Comparison of ENCODE assay signal across 16 cellular contexts in genomic region chr4:22099896-22100295, GRCh38.
DNase-seq lines count a peak whose midpoint lies in the region; ATAC-seq and TF ChIP-seq lines count a peak whose summit lies in the region.
"Had no signal": no experiment of that assay in that cellular context is flagged by ENCODE, and none has a peak within 500 bp of the region (broad histone marks: within the 10 kb centered on the region; RNA-seq: fewer than 3 reads in every experiment).

No MANE protein-coding gene starts in this region.

- H3K4me3 ChIP-seq in ACC112 (ENCODE audit: low read depth, low read length): no peak overlapping the region
- no peak overlapping the region for H3K4me3 ChIP-seq in adipocyte (ENCODE audit: low read length)
- H3K4me3 ChIP-seq in Peyer's patch: no peak overlapping the region
- H3K4me3 ChIP-seq: dorsolateral prefrontal cortex, K562 had no signal

- no peaks in the 10 kb centered on the region for H3K27me3 Mint-ChIP-seq in stimulated activated naive B cell treated with anti-CD40 and anti-IgM and Interleukin-4, amounts not matched to agents 10 μg/mL and 1 μg/mL and 100 μg/mL, for 72 hours
- no peaks in the 10 kb centered on the region for H3K27me3 Mint-ChIP-seq in natural killer cell (ENCODE audit: low read depth in 2 of 2)
- H3K27me3 Mint-ChIP-seq: activated B cell treated with CpG ODN at 0.5 μM for 24 hours had no signal

- H3K79me2 ChIP-seq in ACC112 (ENCODE audit: control insufficient read depth, insufficient read depth, low read length, unreplicated experiment): no peaks in the 10 kb centered on the region

- no peaks in the 10 kb centered on the region for H3K27me3 ChIP-seq in ACC112 (ENCODE audit: insufficient read depth, low read length)
- H3K27me3 ChIP-seq in adipocyte (replicated peaks; ENCODE audit: control insufficient read depth, insufficient read depth, low read length): no peaks in the 10 kb centered on the region
- no peaks in the 10 kb centered on the region for H3K27me3 ChIP-seq in Peyer's patch
- H3K27me3 ChIP-seq in foreskin keratinocyte: no peaks in the 10 kb centered on the region
- H3K27me3 ChIP-seq: dorsolateral prefrontal cortex had no signal

- DNase-seq in Kasumi-1 (lab: John Stamatoyannopoulos, UW): peak; percentile 38 to 45
- DNase-seq in adipocyte (ENCODE audit: low read depth): peak; percentile 48
- peak; percentile 8 for DNase-seq in iris pigment epithelial cell (ENCODE audit: low read depth)
- no peak for DNase-seq in Peyer's patch
- no peak for DNase-seq in stimulated activated naive B cell treated with anti-CD40 and anti-IgM and Interleukin-4, amounts not matched to agents 10 μg/mL and 1 μg/mL and 100 μg/mL, for 72 hours
- DNase-seq in natural killer cell: no peak
- DNase-seq in foreskin keratinocyte: no peak
- DNase-seq: activated B cell treated with CpG ODN at 0.5 μM for 24 hours; activated CD8-positive, alpha-beta memory T cell treated with anti-CD3 and anti-CD28 coated beads, Interleukin-2, amount 50 U/mL, for 48 hours; dorsolateral prefrontal cortex; H9; NCI-H1417 treated with DMSO at 0.1 percent for 48 hours; NCI-H526 treated with DMSO at 0.1 percent for 48 hours; small intestine had no signal

- TF ChIP-seq CTCF in Peyer's patch (IDR thresholded peaks at IDR 0.05): no peak
- TF ChIP-seq CTCF in natural killer cell (IDR thresholded peaks at IDR 0.05): no peak
- TF ChIP-seq CTCF in foreskin keratinocyte (conservative IDR thresholded peaks at IDR 0.05): no peak

- no peak overlapping the region for H3K4me3 Mint-ChIP-seq in stimulated activated naive B cell treated with anti-CD40 and anti-IgM and Interleukin-4, amounts not matched to agents 10 μg/mL and 1 μg/mL and 100 μg/mL, for 72 hours
- no peak overlapping the region for H3K4me3 Mint-ChIP-seq in natural killer cell
- H3K4me3 Mint-ChIP-seq: activated B cell treated with CpG ODN at 0.5 μM for 24 hours, H9 had no signal

- H3K36me3 ChIP-seq in ACC112 (ENCODE audit: insufficient read depth, low read length): no peaks in the 10 kb centered on the region
- no peaks in the 10 kb centered on the region for H3K36me3 ChIP-seq in adipocyte (ENCODE audit: control insufficient read depth, insufficient read depth, low read length, severe bottlenecking)
- no peaks in the 10 kb centered on the region for H3K36me3 ChIP-seq in Peyer's patch

- no peaks in the 10 kb centered on the region for H3K9me3 Mint-ChIP-seq in stimulated activated naive B cell treated with anti-CD40 and anti-IgM and Interleukin-4, amounts not matched to agents 10 μg/mL and 1 μg/mL and 100 μg/mL, for 72 hours
- peaks cover 2 to 4% of the 10 kb centered on the region in 2 donors for H3K9me3 Mint-ChIP-seq in natural killer cell
- H3K9me3 Mint-ChIP-seq: activated B cell treated with CpG ODN at 0.5 μM for 24 hours, H9 had no signal

- H3K36me3 Mint-ChIP-seq in stimulated activated naive B cell treated with anti-CD40 and anti-IgM and Interleukin-4, amounts not matched to agents 10 μg/mL and 1 μg/mL and 100 μg/mL, for 72 hours: no peaks in the 10 kb centered on the region
- no peaks in the 10 kb centered on the region for H3K36me3 Mint-ChIP-seq in natural killer cell

- no peak for ATAC-seq in stimulated activated naive B cell treated with anti-CD40 and anti-IgM and Interleukin-4, amounts not matched to agents 10 μg/mL and 1 μg/mL and 100 μg/mL, for 72 hours (replicated peaks)
- ATAC-seq in natural killer cell: no peak
- no peak for ATAC-seq in foreskin keratinocyte
- ATAC-seq: K562 had no signal

- no peaks in the 10 kb centered on the region for H3K4me1 Mint-ChIP-seq in stimulated activated naive B cell treated with anti-CD40 and anti-IgM and Interleukin-4, amounts not matched to agents 10 μg/mL and 1 μg/mL and 100 μg/mL, for 72 hours
- no peaks in the 10 kb centered on the region for H3K4me1 Mint-ChIP-seq in natural killer cell
- H3K4me1 Mint-ChIP-seq: activated B cell treated with CpG ODN at 0.5 μM for 24 hours, H9 had no signal

- peak overlapping the region; percentile 0 for H3K9ac ChIP-seq in adipocyte (ENCODE audit: low read length)

- H3K4me1 ChIP-seq in ACC112 (ENCODE audit: control insufficient read depth, insufficient read depth, low read length, unreplicated experiment) (peaks cover 8% of the 10 kb centered on the region), adipocyte (ENCODE audit: control insufficient read depth, insufficient read depth, low read length) (peaks cover 6% of the 10 kb centered on the region), Peyer's patch (no peaks in the 10 kb centered on the region), foreskin keratinocyte (no peaks in the 10 kb centered on the region)

- peak overlapping the region; percentile 49 for H2AFZ ChIP-seq in ACC112 (ENCODE audit: low read length, unreplicated experiment)

- H3K27ac ChIP-seq in ACC112 (ENCODE audit: low read depth, low read length) (no peak overlapping the region), Peyer's patch (no peak overlapping the region), foreskin keratinocyte (no peak overlapping the region)
- H3K27ac ChIP-seq: dorsolateral prefrontal cortex had no signal

- TF ChIP-seq POLR2A in Peyer's patch (IDR thresholded peaks at IDR 0.05): no peak

- H3K27ac Mint-ChIP-seq in stimulated activated naive B cell treated with anti-CD40 and anti-IgM and Interleukin-4, amounts not matched to agents 10 μg/mL and 1 μg/mL and 100 μg/mL, for 72 hours: no peak overlapping the region
- no peak overlapping the region for H3K27ac Mint-ChIP-seq in natural killer cell
- H3K27ac Mint-ChIP-seq: activated B cell treated with CpG ODN at 0.5 μM for 24 hours, H9 had no signal

- intact Hi-C loops in natural killer cell (cut with micrococcal nuclease): no loop called here

- no peaks in the 10 kb centered on the region for H3K9me3 ChIP-seq in adipocyte (ENCODE audit: control insufficient read depth, low read length)
- no peaks in the 10 kb centered on the region for H3K9me3 ChIP-seq in Peyer's patch

Comparison
In these comparisons a context has a peak if more than half of its experiments do, and no peak if none do; other contexts are left out.
1. DNase-seq: peak in Kasumi-1 (2 of 2), adipocyte (single experiment) and iris pigment epithelial cell (single experiment); none in Peyer's patch (0 of 3), stimulated activated naive B cell treated with anti-CD40 and anti-IgM and Interleukin-4, amounts not matched to agents 10 μg/mL and 1 μg/mL and 100 μg/mL, for 72 hours (single experiment), natural killer cell (single experiment) and foreskin keratinocyte (0 of 2).